Comparison of ENCODE assay signal across 1 cellular context in the genomic region with DNA sequence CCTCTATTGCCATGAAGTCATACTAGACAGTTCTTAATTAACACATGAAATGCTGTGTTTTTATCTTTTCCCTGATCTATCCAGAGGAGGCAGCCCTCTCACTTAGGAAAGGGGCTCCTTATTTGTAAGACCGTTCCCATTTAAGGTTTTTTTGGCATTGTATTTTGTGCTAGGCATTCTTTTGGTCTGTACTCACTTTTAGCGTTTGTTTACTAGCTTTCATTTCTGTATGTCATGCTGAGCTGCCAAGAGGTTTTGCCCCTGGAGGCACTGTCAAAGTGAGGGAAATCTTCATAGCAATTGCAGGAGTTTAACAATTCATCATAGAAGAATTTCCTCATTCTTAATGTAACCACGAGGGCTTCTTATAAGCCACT.
TF ChIP-seq lines count a peak whose summit lies in the region.

No MANE protein-coding gene starts in this region.

TF ChIP-seq in HepG2, 621 proteins besides CTCF, POLR2A, EP300 and RAD21 (continued from another document):
- TF ChIP-seq ZSCAN9 (CRISPR knock-in tag; IDR thresholded peaks at IDR 0.05; ENCODE audit: borderline replicate concordance): no peak
- no peak for TF ChIP-seq TBP (CRISPR knock-in tag; IDR thresholded peaks at IDR 0.05)
- TF ChIP-seq KLF9 (CRISPR knock-in tag; IDR thresholded peaks at IDR 0.05; ENCODE audit: low read depth): no peak
